In genomic region chr22:37750596-37751162, GRCh38 we compare ENCODE assay signal across 14 cellular contexts. TPM values are rescaled to one million over a fixed set of nuclear protein-coding genes. Genes with fewer than 3 reads are reported as not detected.
DNase-seq lines count a peak whose midpoint lies in the region; ATAC-seq and TF ChIP-seq lines count a peak whose summit lies in the region.
"Had no signal": no experiment of that assay in that cellular context is flagged by ENCODE, and none has a peak within 500 bp of the region (broad histone marks: within the 10 kb centered on the region; RNA-seq: fewer than 3 reads in every experiment).

No MANE protein-coding gene starts in this region.

- H3K27me3 ChIP-seq in right atrium auricular region (no peaks in the 10 kb centered on the region), endodermal cell (ENCODE audit: control insufficient read depth, insufficient read depth, low read length, poor library complexity, severe bottlenecking) (no peaks in the 10 kb centered on the region), parathyroid adenoma (ENCODE audit: control insufficient read depth, insufficient read depth, low read length) (no peaks in the 10 kb centered on the region)

- peak overlapping the region; percentile 99 for H3K4me2 ChIP-seq in parathyroid adenoma (ENCODE audit: low read length)

- no peak for ATAC-seq in left ventricle myocardium superior
- no peak for ATAC-seq in esophagus mucosa
- no peak for ATAC-seq in effector memory CD8-positive, alpha-beta T cell (replicated peaks)

- H3K9me3 Mint-ChIP-seq in endodermal cell: no peaks in the 10 kb centered on the region
- no peaks in the 10 kb centered on the region for H3K9me3 Mint-ChIP-seq in effector memory CD8-positive, alpha-beta T cell
- H3K9me3 Mint-ChIP-seq: activated B cell treated with CpG ODN at 0.5 μM for 24 hours, nephron progenitor cell had no signal

- H3K9me3 ChIP-seq in right atrium auricular region (no peaks in the 10 kb centered on the region), endodermal cell (ENCODE audit: control insufficient read depth, low read length) (no peaks in the 10 kb centered on the region), parathyroid adenoma (ENCODE audit: control insufficient read depth, low read length) (no peaks in the 10 kb centered on the region)

- no peak overlapping the region for H3K4me3 Mint-ChIP-seq in endodermal cell
- H3K4me3 Mint-ChIP-seq in effector memory CD8-positive, alpha-beta T cell: no peak overlapping the region
- H3K4me3 Mint-ChIP-seq: activated B cell treated with CpG ODN at 0.5 μM for 24 hours, nephron progenitor cell had no signal

- H3K4me3 ChIP-seq in right atrium auricular region (no peak overlapping the region), endodermal cell (ENCODE audit: low read length) (no peak overlapping the region), parathyroid adenoma (ENCODE audit: low read depth, low read length) (peak overlapping the region; percentile 7)

- DNase-seq in right atrium auricular region (ENCODE audit: low spot score) (no peak), left ventricle myocardium superior (no peak), endodermal cell (no peak), kidney glomerular epithelial cell (lab: John Stamatoyannopoulos, UW) (no peak), GM10248 (ENCODE audit: extremely low spot score) (no peak)
- no peak for DNase-seq in effector memory CD8-positive, alpha-beta T cell
- DNase-seq: activated B cell treated with CpG ODN at 0.5 μM for 24 hours; activated effector memory CD4-positive, alpha-beta T cell treated with Interleukin-2 at 50 U/mL for 16 hours; dermis blood vessel endothelial cell; KBM-7; nephron progenitor cell; stimulated activated CD4-positive, alpha-beta T cell treated with anti-CD3 and anti-CD28 coated beads, Interleukin-4, amount 100 ng/mL, for 1 hour had no signal

- H3K79me2 ChIP-seq in parathyroid adenoma: peaks cover 14% of the 10 kb centered on the region

- H3K4me1 ChIP-seq in right atrium auricular region (peaks cover 0 to 75% of the 10 kb centered on the region in 2 donors), endodermal cell (ENCODE audit: control insufficient read depth, insufficient read depth, low read length) (peaks cover 23% of the 10 kb centered on the region), parathyroid adenoma (peaks cover 36% of the 10 kb centered on the region)

- no peak overlapping the region for H2AFZ ChIP-seq in parathyroid adenoma

- CTCF ChIA-PET in GM10248 (lab: Yijun Ruan, JAX): interaction anchor here (1.6 kb wide), 1 partner anchor 184 kb away, joined by 4 read pairs; no protein-coding TSS in a partner anchor

- intact Hi-C loops in left ventricle myocardium superior (cut with micrococcal nuclease): no loop called here

- H3K27ac Mint-ChIP-seq in endodermal cell: peak overlapping the region; percentile 68
- H3K27ac Mint-ChIP-seq in effector memory CD8-positive, alpha-beta T cell: peak overlapping the region in 1 of 2 donors; percentile 29
- H3K27ac Mint-ChIP-seq: activated B cell treated with CpG ODN at 0.5 μM for 24 hours, nephron progenitor cell had no signal

- H3K9ac ChIP-seq in endodermal cell (ENCODE audit: extremely low read depth, low read length, poor library complexity, severe bottlenecking) (no peak overlapping the region), parathyroid adenoma (no peak overlapping the region)

- 92 to 96% methylated on average over 9 to 14 of the region's 14 CpGs for WGBS in endodermal cell (ENCODE audit: insufficient coverage in 1 of 2, insufficient read length in 1 of 2), 2 experiments

- H3K4me1 Mint-ChIP-seq in endodermal cell: peaks cover 42% of the 10 kb centered on the region
- H3K4me1 Mint-ChIP-seq in effector memory CD8-positive, alpha-beta T cell (ENCODE audit: low read depth in 2 of 2): peaks cover 11 to 12% of the 10 kb centered on the region in 2 donors

- no peak for TF ChIP-seq CTCF in right atrium auricular region (IDR thresholded peaks at IDR 0.05)
- no peak for TF ChIP-seq CTCF in endodermal cell (conservative IDR thresholded peaks at IDR 0.05)
- no peak for TF ChIP-seq CTCF in parathyroid adenoma (IDR thresholded peaks at IDR 0.05)
- no peak for TF ChIP-seq CTCF in GM10248 (IDR thresholded peaks at IDR 0.05; ENCODE audit: control extremely low read depth, extremely low read depth, low read depth, missing control alignments)

- H3K27me3 Mint-ChIP-seq in endodermal cell (ENCODE audit: insufficient read depth): no peaks in the 10 kb centered on the region
- no peaks in the 10 kb centered on the region for H3K27me3 Mint-ChIP-seq in effector memory CD8-positive, alpha-beta T cell
- H3K27me3 Mint-ChIP-seq: activated B cell treated with CpG ODN at 0.5 μM for 24 hours had no signal

- POLR2A ChIA-PET in GM10248 (lab: Yijun Ruan, JAX): no interaction called here

- peak overlapping the region; percentile 97 for H3K27ac ChIP-seq in right atrium auricular region
- H3K27ac ChIP-seq in endodermal cell (ENCODE audit: low read depth, low read length): no peak overlapping the region
- peak overlapping the region; percentile 93 for H3K27ac ChIP-seq in parathyroid adenoma

- H3K36me3 Mint-ChIP-seq in endodermal cell (ENCODE audit: low read depth): peaks cover 26% of the 10 kb centered on the region
- no peaks in the 10 kb centered on the region for H3K36me3 Mint-ChIP-seq in effector memory CD8-positive, alpha-beta T cell (ENCODE audit: insufficient read depth)

- H3K36me3 ChIP-seq in right atrium auricular region (peaks cover 14% of the 10 kb centered on the region), endodermal cell (ENCODE audit: control insufficient read depth, insufficient read depth, low read length) (peaks cover 20% of the 10 kb centered on the region), parathyroid adenoma (ENCODE audit: control insufficient read depth, insufficient read depth, low read length) (no peaks in the 10 kb centered on the region)

RNA-seq across cellular contexts. Expression of gene TRIOBP, which starts 53.8 kb away (rescaled TPM):
- 100 to 1,000 TPM; 108 to 118 TPM for total RNA-seq in right atrium auricular region
- 82.7 TPM for total RNA-seq in left ventricle myocardium superior
- 10 to 100 TPM; 74.7 to 82.2 TPM for total RNA-seq in endodermal cell
- polyA plus RNA-seq in endodermal cell (2013, experiment 1 of 2): 48.8 TPM
- polyA plus RNA-seq in endodermal cell (2013, experiment 2 of 2): 50.9 TPM
- 68.3 TPM for total RNA-seq in esophagus mucosa

RNA-seq across cellular contexts. Expression of gene GCAT, which starts 57.1 kb away (rescaled TPM):
- 10 to 100 TPM; 15.7 to 34.2 TPM for total RNA-seq in right atrium auricular region
- total RNA-seq in left ventricle myocardium superior: 42.0 TPM
- 10 to 100 TPM; 22.2 to 26.2 TPM for total RNA-seq in endodermal cell
- polyA plus RNA-seq in endodermal cell (2013, experiment 1 of 2): 22.0 TPM
- polyA plus RNA-seq in endodermal cell (2013, experiment 2 of 2): 17.9 TPM
- total RNA-seq in esophagus mucosa: 21.7 TPM
